ENCODE assay signal across 29 cellular contexts in genomic region chr9:69234683-69235082, GRCh38.
"Had no signal": no experiment of that assay in that cellular context is flagged by ENCODE, and none has a peak within 500 bp of the region (broad histone marks: within the 10 kb centered on the region; RNA-seq: fewer than 3 reads in every experiment).

No MANE protein-coding gene starts in this region.

- H3K4me3 ChIP-seq: colonic mucosa, esophagus squamous epithelium, gastroesophageal sphincter, heart left ventricle, hepatocyte, left lung, lower lobe of right lung had no signal

- DNase-seq: colonic mucosa; cortex of kidney; effector CD8-positive, alpha-beta T cell; effector memory CD8-positive, alpha-beta T cell; endodermal cell; erythroblast; esophagus squamous epithelium; foreskin fibroblast; heart left ventricle; hypothalamus; immature natural killer cell; islet precursor cell; kidney; kidney glomerular epithelial cell; left colon; left lung; left ventricle myocardium superior; lower lobe of right lung; mesendoderm; midbrain; naive B cell; naive thymus-derived CD8-positive, alpha-beta T cell had no signal

- H3K9me3 ChIP-seq: colonic mucosa, esophagus squamous epithelium, gastroesophageal sphincter, heart left ventricle, left lung, lower lobe of right lung had no signal

- H3K36me3 Mint-ChIP-seq: naive B cell had no signal

- H3K9me3 Mint-ChIP-seq: dendritic cell treated with granulocyte-macrophage colony-stimulating factor and Interleukin-4, amounts not matched to agents 40 ng/mL and 50 ng/mL, for 4 days; effector memory CD8-positive, alpha-beta T cell; endodermal cell; immature natural killer cell; naive B cell; naive thymus-derived CD8-positive, alpha-beta T cell had no signal

- H3K27me3 Mint-ChIP-seq: dendritic cell treated with granulocyte-macrophage colony-stimulating factor and Interleukin-4, amounts not matched to agents 40 ng/mL and 50 ng/mL, for 4 days; effector memory CD8-positive, alpha-beta T cell; naive B cell; naive thymus-derived CD8-positive, alpha-beta T cell had no signal

- H3K79me2 ChIP-seq: hepatocyte had no signal

- H2AFZ ChIP-seq: hepatocyte had no signal

- FAIRE-seq: endometrium, frontal cortex, kidney had no signal

- H3K27me3 ChIP-seq: colonic mucosa, esophagus squamous epithelium, gastroesophageal sphincter, heart left ventricle, hepatocyte, left lung had no signal

- H3K4me2 ChIP-seq: hepatocyte had no signal

- H3K4me1 Mint-ChIP-seq: immature natural killer cell; naive B cell; naive thymus-derived CD8-positive, alpha-beta T cell had no signal

- H3K4me3 Mint-ChIP-seq: dendritic cell treated with granulocyte-macrophage colony-stimulating factor and Interleukin-4, amounts not matched to agents 40 ng/mL and 50 ng/mL, for 4 days; effector memory CD8-positive, alpha-beta T cell; endodermal cell; immature natural killer cell; naive B cell; naive thymus-derived CD8-positive, alpha-beta T cell had no signal

- ATAC-seq: effector memory CD8-positive, alpha-beta T cell; esophagus mucosa; gastroesophageal sphincter; heart left ventricle; left colon; left lung; left ventricle myocardium superior; lower lobe of right lung; naive thymus-derived CD8-positive, alpha-beta T cell had no signal

- H3K4me1 ChIP-seq: colonic mucosa, esophagus squamous epithelium, gastroesophageal sphincter, left lung, lower lobe of right lung had no signal

- H3K27ac ChIP-seq: colonic mucosa, epithelial cell of prostate, esophagus squamous epithelium, gastroesophageal sphincter, heart left ventricle, hepatocyte, left lung, lower lobe of right lung had no signal

- H3K27ac Mint-ChIP-seq: dendritic cell treated with granulocyte-macrophage colony-stimulating factor and Interleukin-4, amounts not matched to agents 40 ng/mL and 50 ng/mL, for 4 days; effector memory CD8-positive, alpha-beta T cell; endodermal cell; immature natural killer cell; naive thymus-derived CD8-positive, alpha-beta T cell had no signal
